Comparison of ENCODE assay signal across 8 cellular contexts in the genomic region with DNA sequence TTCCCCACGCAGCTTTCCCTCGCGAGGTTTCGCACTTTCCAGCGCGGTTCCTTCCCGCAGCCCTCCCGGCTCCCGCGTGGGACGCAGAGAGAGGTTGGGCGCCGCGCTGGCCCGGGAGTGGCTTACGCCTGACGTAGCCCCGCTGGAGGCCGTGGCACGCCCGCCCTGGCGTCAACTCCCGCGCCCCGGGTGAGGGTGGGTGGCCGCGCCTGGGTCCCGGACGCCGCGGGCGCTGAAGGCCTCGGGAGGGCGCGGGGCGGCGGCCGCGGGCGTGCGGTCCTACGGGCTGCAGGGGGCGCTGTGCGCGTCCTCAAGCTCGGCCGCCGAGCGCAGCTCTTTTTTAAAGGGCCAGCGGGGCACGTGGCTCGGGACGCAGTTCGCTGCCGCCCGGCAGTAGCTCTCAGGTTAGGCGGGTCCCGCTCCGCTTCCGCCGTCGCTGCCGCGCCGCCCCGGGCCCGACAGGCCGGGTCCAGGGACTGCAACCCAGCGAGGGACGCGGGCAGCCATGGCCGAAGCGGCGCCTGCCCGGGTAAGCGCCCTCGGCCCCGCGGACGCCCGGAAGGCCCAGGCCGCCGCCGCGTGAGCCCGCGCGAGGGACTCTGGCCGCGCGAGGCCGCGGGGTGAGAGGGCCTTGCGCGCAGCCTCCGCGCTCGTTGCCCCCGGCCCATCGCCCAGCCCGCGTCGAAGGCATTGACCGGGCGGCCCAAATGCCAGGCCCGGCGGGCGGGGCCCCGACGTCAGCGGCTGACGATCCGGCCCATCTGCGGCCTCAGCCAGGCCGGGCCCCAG. TPM values are rescaled to one million over a fixed set of nuclear protein-coding genes. Genes with fewer than 3 reads are reported as not detected.
DNase-seq lines count a peak whose midpoint lies in the region; ATAC-seq and TF ChIP-seq lines count a peak whose summit lies in the region.

A gene (plus strand): TSS at position 368 of the 789 bp plus-strand sequence. CDS start 138 bp downstream, at position 506.

- peak; percentile 91 for ATAC-seq in HG02642 (IDR thresholded peaks at IDR 0.05; ENCODE audit: poor library complexity, unreplicated experiment)

- intact Hi-C loops in T-helper 1 cell treated with Interleukin-12 subunit alpha and Interleukin-12 subunit beta and Interleukin-4 antibody, amounts not matched to agents 30 ng/mL and 1 ng/mL, for 36 hours (cut with micrococcal nuclease): loop anchor here (1.0 to 5.0 kb wide), 15 partner anchors 23 to 450 kb away; a partner anchor contains a TSS
- intact Hi-C loops in uterus (cut with DNase I; ENCODE audit: low total_unique reads): no loop called here

- TF ChIP-seq CTCF in GM12875 (IDR thresholded peaks at IDR 0.05; ENCODE audit: borderline replicate concordance, insufficient read depth, low read depth, low read length): peak; percentile 88
- peak; percentile 85 to 93 for TF ChIP-seq CTCF in right atrium auricular region (IDR thresholded peaks at IDR 0.05)
- peak; percentile 52 to 94 (median 84) for TF ChIP-seq CTCF in uterus (IDR thresholded peaks at IDR 0.05)

- TF ChIP-seq POLR2A in uterus (IDR thresholded peaks at IDR 0.05): peak; percentile 5 to 44

- DNase-seq in NCI-H1105 (lab: John Stamatoyannopoulos, UW) (peak; percentile 77), amniotic stem cell (lab: John Stamatoyannopoulos, UW) (peak; percentile 80), right atrium auricular region (ENCODE audit: low spot score) (peak; percentile 83), pulmonary artery endothelial cell (ENCODE audit: low read depth, low spot score) (peak; percentile 60), uterus (peak; percentile 83 to 89)

- H3K4me1 ChIP-seq in right atrium auricular region (peaks cover 0 to 29% of the 10 kb centered on the region in 2 donors), uterus (no peaks in the 10 kb centered on the region)

- no peaks in the 10 kb centered on the region for H3K27me3 ChIP-seq in right atrium auricular region
- H3K27me3 ChIP-seq in uterus: no peaks in the 10 kb centered on the region

- H3K36me3 ChIP-seq in right atrium auricular region: peaks cover 9% of the 10 kb centered on the region
- H3K36me3 ChIP-seq in uterus: no peaks in the 10 kb centered on the region

- H3K9me3 ChIP-seq in right atrium auricular region: no peaks in the 10 kb centered on the region
- H3K9me3 ChIP-seq in uterus: no peaks in the 10 kb centered on the region

- H3K27ac ChIP-seq in right atrium auricular region (peak within 1 kb of the TSS; percentile 85 to 89), uterus (peak within 1 kb of the TSS; percentile 89 to 96)

- H3K4me3 ChIP-seq in GM12875 (ENCODE audit: low read depth, low read length): peak within 1 kb of the TSS; percentile 63
- peak within 1 kb of the TSS; percentile 45 to 60 for H3K4me3 ChIP-seq in right atrium auricular region
- H3K4me3 ChIP-seq in uterus: peak within 1 kb of the TSS; percentile 46 to 65

RNA-seq across cellular contexts. Expression of the gene that starts here (rescaled TPM):
- 18.2 and 18.7 TPM in 2 replicates for total RNA-seq in T-helper 1 cell treated with Interleukin-12 subunit alpha and Interleukin-12 subunit beta and Interleukin-4 antibody, amounts not matched to agents 30 ng/mL and 1 ng/mL, for 36 hours
- total RNA-seq in right atrium auricular region (1 to 10 TPM; 3.7 to 5.1 TPM), pulmonary artery endothelial cell (3.5 and 5.6 TPM in 2 replicates), uterus (10 to 100 TPM in 3 of 4 donors, 1 to 10 TPM in 1; 2.6 to 26.7 (median 19.3) TPM)

Comparison
In these comparisons a context has a peak if more than half of its experiments do, and no peak if none do; other contexts are left out.
1. Peak in every context shown above with its lines: DNase-seq, ATAC-seq, H3K4me3 ChIP-seq and H3K27ac ChIP-seq.